In the genomic region with DNA sequence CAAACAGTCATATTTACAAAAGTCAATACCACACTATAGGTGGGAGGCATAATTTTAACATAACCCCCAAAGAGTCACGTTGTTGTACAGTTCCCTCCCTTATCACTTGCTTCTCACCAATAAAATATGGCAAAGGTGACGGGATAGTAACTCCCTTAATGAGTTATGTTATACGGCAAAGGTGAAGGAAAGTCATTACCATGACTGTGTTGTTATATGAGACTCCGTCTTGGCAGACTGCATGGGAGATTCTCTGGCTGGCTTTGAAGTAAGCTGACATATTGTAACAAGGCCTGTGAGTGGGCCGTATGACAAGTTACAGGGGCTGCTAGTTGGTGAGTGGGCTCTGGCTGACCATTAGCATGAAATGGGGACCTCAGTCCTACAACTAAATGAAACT, we compare ENCODE assay signal across 37 cellular contexts.
"Had no signal": no experiment of that assay in that cellular context is flagged by ENCODE, and none has a peak within 500 bp of the region (broad histone marks: within the 10 kb centered on the region; RNA-seq: fewer than 3 reads in every experiment).

No MANE protein-coding gene starts in this region.

- H3K27ac Mint-ChIP-seq: activated naive CD4-positive, alpha-beta T cell treated with anti-CD3 and anti-CD28 coated beads for 36 hours; activated naive CD4-positive, alpha-beta T cell treated with anti-CD3 and anti-CD28 coated beads, Interleukin-2, amount 10 ng/mL, durations not matched to agents 7 days and 5 days; activated naive CD4-positive, alpha-beta T cell treated with anti-CD3 and anti-CD28 coated beads, Interleukin-2, amount 50 U/mL, for 24 hours; activated naive CD4-positive, alpha-beta T cell treated with anti-CD3 and anti-CD28 coated beads, Interleukin-2, amount 50 U/mL, for 72 hours; activated naive CD8-positive, alpha-beta T cell; activated naive CD8-positive, alpha-beta T cell treated with anti-CD3 and anti-CD28 coated beads for 36 hours; activated naive CD8-positive, alpha-beta T cell treated with anti-CD3 and anti-CD28 coated beads, Interleukin-2, amount 10 ng/mL, durations not matched to agents 7 days and 5 days; activated naive CD8-positive, alpha-beta T cell treated with anti-CD3 and anti-CD28 coated beads, Interleukin-2, amount 50 U/mL, for 24 hours; activated T-cell treated with anti-CD3 and anti-CD28 coated beads, Interleukin-2, amount 50 U/mL, for 24 hours; activated T-cell treated with anti-CD3 and anti-CD28 coated beads, Interleukin-2, amount 50 U/mL, for 72 hours; activated T-helper 1 cell treated with anti-CD3 and anti-CD28 coated beads, Interleukin-12 subunit alpha, Interleukin-12 subunit beta, Interleukin-2, Interleukin-4 antibody, amounts not matched to agents 30 ng/mL and 10 ng/mL and 1 ng/mL, durations not matched to agents 14 hours and 24 hours and 36 hours; activated T-helper 17 cell treated with anti-CD3 and anti-CD28 coated beads, Interleukin-2, amount 50 U/mL, for 72 hours; activated T-helper 2 cell treated with anti-CD3 and anti-CD28 coated beads, Interferon-gamma antibody, Interleukin-2, Interleukin-4, amounts not matched to agents 10 μg/mL and 5 μg/mL and 100 μg/mL, durations not matched to agents 14 hours and 24 hours and 36 hours had no signal

- H3K4me3 ChIP-seq: adrenal gland, ascending aorta, body of pancreas, breast epithelium, cardiac muscle cell had no signal

- H3K9me3 Mint-ChIP-seq: activated naive CD4-positive, alpha-beta T cell treated with anti-CD3 and anti-CD28 coated beads, Interleukin-2, amount 50 U/mL, for 24 hours; activated naive CD4-positive, alpha-beta T cell treated with anti-CD3 and anti-CD28 coated beads, Interleukin-2, amount 50 U/mL, for 72 hours; activated naive CD8-positive, alpha-beta T cell treated with anti-CD3 and anti-CD28 coated beads for 36 hours; activated naive CD8-positive, alpha-beta T cell treated with anti-CD3 and anti-CD28 coated beads, Interleukin-2, amount 10 ng/mL, durations not matched to agents 7 days and 5 days; activated T-helper 1 cell treated with anti-CD3 and anti-CD28 coated beads, Interleukin-12 subunit alpha, Interleukin-12 subunit beta, Interleukin-2, Interleukin-4 antibody, amounts not matched to agents 30 ng/mL and 10 ng/mL and 1 ng/mL, durations not matched to agents 14 hours and 24 hours and 36 hours; activated T-helper 17 cell treated with anti-CD3 and anti-CD28 coated beads, Interleukin-2, amount 50 U/mL, for 72 hours; activated T-helper 2 cell treated with anti-CD3 and anti-CD28 coated beads, Interferon-gamma antibody, Interleukin-2, Interleukin-4, amounts not matched to agents 10 μg/mL and 5 μg/mL and 100 μg/mL, durations not matched to agents 14 hours and 24 hours and 36 hours; central memory CD8-positive, alpha-beta T cell had no signal

- H3K27ac ChIP-seq: adrenal gland, ascending aorta, body of pancreas, brain microvascular endothelial cell, breast epithelium, cardiac muscle cell had no signal

- ATAC-seq: activated naive CD4-positive, alpha-beta T cell treated with anti-CD3 and anti-CD28 coated beads, Interleukin-2, amount 50 U/mL, for 72 hours; activated naive CD8-positive, alpha-beta T cell treated with anti-CD3 and anti-CD28 coated beads, Interleukin-2, amount 50 U/mL, for 24 hours; activated T-cell treated with anti-CD3 and anti-CD28 coated beads, Interleukin-2, amount 50 U/mL, for 4 hours; activated T-cell treated with anti-CD3 and anti-CD28 coated beads, Interleukin-2, amount 50 U/mL, for 72 hours; activated T-helper 17 cell treated with anti-CD3 and anti-CD28 coated beads, Interleukin-2, amount 50 U/mL, for 72 hours; body of pancreas had no signal

- H3K27me3 Mint-ChIP-seq: activated naive CD4-positive, alpha-beta T cell treated with anti-CD3 and anti-CD28 coated beads, Interleukin-2, amount 10 ng/mL, durations not matched to agents 7 days and 5 days; activated naive CD4-positive, alpha-beta T cell treated with anti-CD3 and anti-CD28 coated beads, Interleukin-2, amount 50 U/mL, for 24 hours; activated naive CD8-positive, alpha-beta T cell; activated naive CD8-positive, alpha-beta T cell treated with anti-CD3 and anti-CD28 coated beads for 36 hours; activated naive CD8-positive, alpha-beta T cell treated with anti-CD3 and anti-CD28 coated beads, Interleukin-2, amount 10 ng/mL, durations not matched to agents 7 days and 5 days; activated naive CD8-positive, alpha-beta T cell treated with anti-CD3 and anti-CD28 coated beads, Interleukin-2, amount 50 U/mL, for 24 hours; activated T-cell treated with anti-CD3 and anti-CD28 coated beads, Interleukin-2, amount 50 U/mL, for 24 hours; activated T-helper 17 cell treated with anti-CD3 and anti-CD28 coated beads, Interleukin-2, amount 50 U/mL, for 72 hours; brain; central memory CD8-positive, alpha-beta T cell had no signal

- H3K36me3 ChIP-seq: adrenal gland, ascending aorta, brain microvascular endothelial cell, breast epithelium, cardiac muscle cell had no signal

- H3K9me3 ChIP-seq: adrenal gland, ascending aorta, body of pancreas, breast epithelium had no signal

- H3K4me1 ChIP-seq: adrenal gland, ascending aorta, body of pancreas, breast epithelium had no signal

- DNase-seq: activated effector memory CD4-positive, alpha-beta T cell treated with anti-CD3 and anti-CD28 coated beads, Interleukin-2, amount 50 U/mL, for 16 hours; activated effector memory CD4-positive, alpha-beta T cell treated with Interleukin-2 at 50 U/mL for 16 hours; activated gamma-delta T cell; activated gamma-delta T cell treated with Interleukin-2 at 50 U/mL for 16 hours; activated naive CD4-positive, alpha-beta T cell; activated naive CD4-positive, alpha-beta T cell treated with anti-CD3 and anti-CD28 coated beads for 36 hours; activated naive CD4-positive, alpha-beta T cell treated with anti-CD3 and anti-CD28 coated beads, Interleukin-2, amount 10 ng/mL, durations not matched to agents 7 days and 5 days; activated naive CD4-positive, alpha-beta T cell treated with anti-CD3 and anti-CD28 coated beads, Interleukin-2, amount 50 U/mL, for 16 hours; activated naive CD4-positive, alpha-beta T cell treated with Interleukin-2 at 50 U/mL for 16 hours; activated naive CD8-positive, alpha-beta T cell treated with anti-CD3 and anti-CD28 coated beads for 36 hours; activated naive CD8-positive, alpha-beta T cell treated with anti-CD3 and anti-CD28 coated beads, Interleukin-2, amount 10 ng/mL, durations not matched to agents 7 days and 5 days; activated naive CD8-positive, alpha-beta T cell treated with anti-CD3 and anti-CD28 coated beads, Interleukin-2, amount 50 U/mL, for 24 hours; activated T-cell treated with anti-CD3 and anti-CD28 coated beads, Interleukin-2, amount 50 U/mL, for 24 hours; activated T-cell treated with anti-CD3 and anti-CD28 coated beads, Interleukin-2, amount 50 U/mL, for 4 hours; activated T-cell treated with anti-CD3 and anti-CD28 coated beads, Interleukin-2, amount 50 U/mL, for 48 hours; activated T-cell treated with anti-CD3 and anti-CD28 coated beads, Interleukin-2, amount 50 U/mL, for 72 hours; adrenal gland; amniotic stem cell; amygdala; anterior cingulate cortex; aorta; body of pancreas; brain microvascular endothelial cell; caudate nucleus; central memory CD4-positive, alpha-beta T cell; cerebellar nuclear complex had no signal

- H3K27me3 ChIP-seq: adrenal gland, ascending aorta, body of pancreas, brain microvascular endothelial cell, breast epithelium, cardiac muscle cell had no signal

- H3K4me3 Mint-ChIP-seq: activated naive CD4-positive, alpha-beta T cell treated with anti-CD3 and anti-CD28 coated beads for 36 hours; activated naive CD4-positive, alpha-beta T cell treated with anti-CD3 and anti-CD28 coated beads, Interleukin-2, amount 10 ng/mL, durations not matched to agents 7 days and 5 days; activated naive CD4-positive, alpha-beta T cell treated with anti-CD3 and anti-CD28 coated beads, Interleukin-2, amount 50 U/mL, for 24 hours; activated naive CD8-positive, alpha-beta T cell; activated naive CD8-positive, alpha-beta T cell treated with anti-CD3 and anti-CD28 coated beads for 36 hours; activated naive CD8-positive, alpha-beta T cell treated with anti-CD3 and anti-CD28 coated beads, Interleukin-2, amount 10 ng/mL, durations not matched to agents 7 days and 5 days; activated naive CD8-positive, alpha-beta T cell treated with anti-CD3 and anti-CD28 coated beads, Interleukin-2, amount 50 U/mL, for 24 hours; activated T-cell treated with anti-CD3 and anti-CD28 coated beads, Interleukin-2, amount 50 U/mL, for 24 hours; activated T-cell treated with anti-CD3 and anti-CD28 coated beads, Interleukin-2, amount 50 U/mL, for 4 hours; activated T-cell treated with anti-CD3 and anti-CD28 coated beads, Interleukin-2, amount 50 U/mL, for 72 hours; activated T-helper 1 cell treated with anti-CD3 and anti-CD28 coated beads, Interleukin-12 subunit alpha, Interleukin-12 subunit beta, Interleukin-2, Interleukin-4 antibody, amounts not matched to agents 30 ng/mL and 10 ng/mL and 1 ng/mL, durations not matched to agents 14 hours and 24 hours and 36 hours; activated T-helper 17 cell treated with anti-CD3 and anti-CD28 coated beads, Interleukin-2, amount 50 U/mL, for 72 hours; brain; central memory CD8-positive, alpha-beta T cell had no signal

- H3K4me1 Mint-ChIP-seq: activated naive CD4-positive, alpha-beta T cell treated with anti-CD3 and anti-CD28 coated beads, Interleukin-2, amount 10 ng/mL, durations not matched to agents 7 days and 5 days; activated naive CD4-positive, alpha-beta T cell treated with anti-CD3 and anti-CD28 coated beads, Interleukin-2, amount 50 U/mL, for 24 hours; activated naive CD8-positive, alpha-beta T cell treated with anti-CD3 and anti-CD28 coated beads for 36 hours; activated naive CD8-positive, alpha-beta T cell treated with anti-CD3 and anti-CD28 coated beads, Interleukin-2, amount 10 ng/mL, durations not matched to agents 7 days and 5 days; activated naive CD8-positive, alpha-beta T cell treated with anti-CD3 and anti-CD28 coated beads, Interleukin-2, amount 50 U/mL, for 24 hours; activated T-helper 17 cell treated with anti-CD3 and anti-CD28 coated beads, Interleukin-2, amount 50 U/mL, for 72 hours; brain; central memory CD8-positive, alpha-beta T cell had no signal

- H3K36me3 Mint-ChIP-seq: activated naive CD4-positive, alpha-beta T cell treated with anti-CD3 and anti-CD28 coated beads, Interleukin-2, amount 10 ng/mL, durations not matched to agents 7 days and 5 days; activated naive CD4-positive, alpha-beta T cell treated with anti-CD3 and anti-CD28 coated beads, Interleukin-2, amount 50 U/mL, for 24 hours; activated naive CD4-positive, alpha-beta T cell treated with anti-CD3 and anti-CD28 coated beads, Interleukin-2, amount 50 U/mL, for 72 hours; activated naive CD8-positive, alpha-beta T cell; activated naive CD8-positive, alpha-beta T cell treated with anti-CD3 and anti-CD28 coated beads for 36 hours; activated naive CD8-positive, alpha-beta T cell treated with anti-CD3 and anti-CD28 coated beads, Interleukin-2, amount 10 ng/mL, durations not matched to agents 7 days and 5 days; brain had no signal
